Comparison of ENCODE assay signal across 8 cellular contexts in the genomic region with DNA sequence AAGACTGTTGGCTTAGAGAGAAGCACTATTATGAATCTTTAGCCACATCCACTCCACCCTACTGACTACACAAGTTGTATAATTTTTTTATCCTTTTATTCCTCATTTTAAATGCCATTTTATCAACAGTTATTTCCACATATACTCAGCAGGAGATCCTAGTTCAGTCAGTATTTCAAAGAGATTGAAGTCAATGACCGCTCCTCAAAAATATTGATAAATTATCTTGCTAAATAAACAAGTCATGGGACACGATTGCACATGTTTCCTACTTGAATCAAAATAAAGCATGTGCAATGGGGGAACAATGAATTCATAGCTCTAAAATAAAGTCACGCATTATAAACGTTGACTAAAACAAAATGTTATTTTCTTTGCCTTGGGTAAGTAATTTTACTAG.
"Had no signal": no experiment of that assay in that cellular context is flagged by ENCODE, and none has a peak within 500 bp of the region (broad histone marks: within the 10 kb centered on the region; RNA-seq: fewer than 3 reads in every experiment).

No MANE protein-coding gene starts in this region.

- FAIRE-seq: H1, H54, HTR-8/SVneo had no signal

- H3K36me3 Mint-ChIP-seq: IgD-negative memory B cell had no signal

- H3K4me3 Mint-ChIP-seq: H9, IgD-negative memory B cell had no signal

- H3K27me3 Mint-ChIP-seq: IgD-negative memory B cell had no signal

- H3K27ac Mint-ChIP-seq: H9, IgD-negative memory B cell had no signal

- DNase-seq: GM23248, H9, HCEC 1CT, KBM-7 had no signal

- H3K4me1 Mint-ChIP-seq: IgD-negative memory B cell had no signal
